1 cellular context compared by ENCODE assay signal in genomic region chr10:29858352-29859267, GRCh38.
TF ChIP-seq lines count a peak whose summit lies in the region.

No MANE protein-coding gene starts in this region.

TF ChIP-seq in GM23338, 12 proteins besides CTCF, POLR2A, EP300 and RAD21 (continued from another document):
- no peak for TF ChIP-seq REST (IDR thresholded peaks at IDR 0.05; ENCODE audit: unreplicated experiment)
